ENCODE assay signal across 19 cellular contexts in the genomic region with DNA sequence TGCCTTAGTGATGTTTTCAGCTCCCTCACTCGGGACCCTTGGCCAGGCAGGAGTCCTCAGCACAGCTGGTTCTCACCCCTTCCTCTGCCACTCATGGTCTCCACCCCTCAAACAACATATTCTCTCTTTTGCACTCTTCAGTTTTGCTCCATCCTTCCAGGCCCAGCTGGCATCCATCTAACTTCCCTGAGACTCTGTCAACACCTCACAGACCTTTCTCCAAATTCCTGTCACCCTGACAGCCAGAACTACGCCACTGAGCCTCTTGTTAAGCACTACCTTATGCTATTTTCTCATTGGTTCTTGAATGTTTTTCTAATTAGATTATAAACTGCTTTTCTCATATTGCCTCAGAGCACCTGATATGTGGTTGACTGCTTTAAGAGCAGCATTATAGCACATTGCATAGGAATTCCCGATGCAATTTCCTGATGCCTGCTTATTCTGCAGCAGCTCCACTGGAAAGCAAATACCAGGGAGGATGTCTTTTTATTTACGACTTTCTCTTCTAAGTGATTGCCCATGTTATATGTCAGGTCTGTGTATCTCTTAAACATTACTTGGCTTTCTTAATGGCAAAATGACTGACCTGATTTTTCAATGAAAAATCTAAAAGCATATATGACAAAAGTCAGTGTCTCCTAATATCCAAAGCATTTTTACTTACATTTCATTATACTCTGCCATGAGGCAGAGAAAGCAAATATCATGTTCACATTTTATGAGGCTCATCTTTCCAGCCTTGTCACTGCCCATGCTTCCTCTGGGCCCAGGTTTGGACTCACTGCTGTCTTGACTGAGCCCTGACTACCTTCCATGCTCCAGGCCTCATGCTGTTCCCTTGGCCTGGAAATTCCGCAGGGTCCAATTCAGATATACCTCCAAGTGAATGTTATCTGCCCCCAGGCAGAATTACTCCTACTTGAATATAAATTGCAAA. TPM values are rescaled to one million over a fixed set of nuclear protein-coding genes. Genes with fewer than 3 reads are reported as not detected.
DNase-seq lines count a peak whose midpoint lies in the region; ATAC-seq, FAIRE-seq and TF ChIP-seq lines count a peak whose summit lies in the region.
"Had no signal": no experiment of that assay in that cellular context is flagged by ENCODE, and none has a peak within 500 bp of the region (broad histone marks: within the 10 kb centered on the region; RNA-seq: fewer than 3 reads in every experiment).

No MANE protein-coding gene starts in this region.

- H3K27me3 Mint-ChIP-seq in chondrocyte (ENCODE audit: low read depth) (no peaks in the 10 kb centered on the region), type B pancreatic cell (peaks cover 3% of the 10 kb centered on the region)

- H3K27ac ChIP-seq in small intestine (ENCODE audit: low read depth in 1 of 2, low read length in 1 of 2), result no peak overlapping the region
- H3K27ac ChIP-seq: 22Rv1, BLaER1 had no signal

- H3K4me1 ChIP-seq in small intestine (ENCODE audit: control insufficient read depth in 2 of 2, insufficient read depth in 1 of 2, low read depth in 1 of 2, low read length in 1 of 2), result no peaks in the 10 kb centered on the region

- H3K4me1 Mint-ChIP-seq in chondrocyte (ENCODE audit: low read depth) (peaks cover 56% of the 10 kb centered on the region), type B pancreatic cell (ENCODE audit: unreplicated experiment) (peaks cover 15% of the 10 kb centered on the region)

- WGBS in lower leg skin, 2 donors, result 66 to 73% methylated on average over 5 of the region's 5 CpGs
- WGBS in small intestine, 3 donors, result 78 to 87% (median 85%) methylated on average over 5 of the region's 5 CpGs

- DNase-seq in Right ventricle myocardium inferior (ENCODE audit: missing footprints) (no peak), cardiac septum (ENCODE audit: low spot score) (no peak), chondrocyte (ENCODE audit: low spot score) (no peak), lower leg skin (ENCODE audit: low spot score in 2 of 2) (peak; percentile 9 to 54), type B pancreatic cell (ENCODE audit: extremely low spot score, unreplicated experiment) (peak; percentile 29), epidermal melanocyte (ENCODE audit: insufficient read length, low spot score) (no peak), small intestine (no peak)
- no peak for DNase-seq in stimulated activated CD4-positive, alpha-beta T cell treated with anti-CD3 and anti-CD28 coated beads, Interleukin-15, amount 100 ng/mL, for 24 hours
- DNase-seq: EL, KG1, NCI-H1092, NCI-H2107, NCI-H446 treated with DMSO at 0.1 percent for 48 hours, NCI-H82, SIG-M5 had no signal

- peak overlapping the region; percentile 96 for H3K27ac Mint-ChIP-seq in chondrocyte (ENCODE audit: unreplicated experiment)
- no peak overlapping the region for H3K27ac Mint-ChIP-seq in type B pancreatic cell

- no peak for TF ChIP-seq POLR2A in lower leg skin (IDR thresholded peaks at IDR 0.05)

- intact Hi-C loops in Right ventricle myocardium inferior (cut with DNase I) (no loop called here), cardiac septum (cut with DNase I) (no loop called here), lower leg skin (cut with DNase I; ENCODE audit: low total_unique reads) (no loop called here)

- H3K4me3 ChIP-seq in lower leg skin (ENCODE audit: low read depth, poor library complexity, severe bottlenecking) (no peak overlapping the region), small intestine (ENCODE audit: low read depth in 1 of 2, low read length in 2 of 2) (no peak overlapping the region)
- H3K4me3 ChIP-seq: BLaER1 had no signal

- FAIRE-seq in small intestine (lab: Jason Lieb, UNC), result no peak
- FAIRE-seq: H54, RCC 7860 had no signal

- TF ChIP-seq CTCF in chondrocyte (IDR thresholded peaks at IDR 0.05) (no peak), lower leg skin (IDR thresholded peaks at IDR 0.05) (no peak), type B pancreatic cell (conservative IDR thresholded peaks at IDR 0.05) (no peak)

- no peaks in the 10 kb centered on the region for H3K9me3 Mint-ChIP-seq in chondrocyte (ENCODE audit: low read depth)
- no peaks in the 10 kb centered on the region for H3K9me3 Mint-ChIP-seq in type B pancreatic cell

- H3K27me3 ChIP-seq in small intestine (ENCODE audit: control insufficient read depth in 2 of 2, insufficient read depth in 2 of 2, low read length in 2 of 2), result no peaks in the 10 kb centered on the region
- H3K27me3 ChIP-seq: BLaER1 had no signal

- H3K4me3 Mint-ChIP-seq in chondrocyte (ENCODE audit: unreplicated experiment), result peak overlapping the region; percentile 23
- no peak overlapping the region for H3K4me3 Mint-ChIP-seq in type B pancreatic cell

- no peaks in the 10 kb centered on the region for H3K9me3 ChIP-seq in small intestine (ENCODE audit: control insufficient read depth, low read depth)
- H3K9me3 ChIP-seq: BLaER1 had no signal

- peak; percentile 30 for ATAC-seq in Right ventricle myocardium inferior

- no peaks in the 10 kb centered on the region for H3K36me3 ChIP-seq in small intestine (ENCODE audit: control insufficient read depth in 2 of 2, insufficient read depth in 2 of 2, low read length in 2 of 2)
- H3K36me3 ChIP-seq: BLaER1 had no signal

- H3K36me3 Mint-ChIP-seq in chondrocyte (ENCODE audit: low read depth) (no peaks in the 10 kb centered on the region), type B pancreatic cell (no peaks in the 10 kb centered on the region)

RNA-seq across cellular contexts. Expression of a gene that starts 12.6 kb away (rescaled TPM):
- total RNA-seq in Right ventricle myocardium inferior (21.3 TPM), cardiac septum (21.8 TPM), chondrocyte (22.7 to 25.4 TPM (median 23.7 TPM) in 3 replicates), lower leg skin (10 to 100 TPM in 3 of 4 donors, 1 to 10 TPM in 1; 10.0 to 19.8 (median 15.2) TPM), type B pancreatic cell (ENCODE audit: low replicate concordance) (19.7 and 22.6 TPM in 2 replicates)
- 10 to 100 TPM; 33.1 to 35.9 (median 35.3) TPM for polyA plus RNA-seq in small intestine

Comparison
In these comparisons a context has a peak if more than half of its experiments do, and no peak if none do; other contexts are left out.
1. DNase-seq: peak in lower leg skin (2 of 2) and type B pancreatic cell (single experiment); none in Right ventricle myocardium inferior (single experiment), cardiac septum (single experiment), chondrocyte (single experiment), epidermal melanocyte (single experiment), stimulated activated CD4-positive, alpha-beta T cell treated with anti-CD3 and anti-CD28 coated beads, Interleukin-15, amount 100 ng/mL, for 24 hours (single experiment) and small intestine (single experiment).